In the genomic region with DNA sequence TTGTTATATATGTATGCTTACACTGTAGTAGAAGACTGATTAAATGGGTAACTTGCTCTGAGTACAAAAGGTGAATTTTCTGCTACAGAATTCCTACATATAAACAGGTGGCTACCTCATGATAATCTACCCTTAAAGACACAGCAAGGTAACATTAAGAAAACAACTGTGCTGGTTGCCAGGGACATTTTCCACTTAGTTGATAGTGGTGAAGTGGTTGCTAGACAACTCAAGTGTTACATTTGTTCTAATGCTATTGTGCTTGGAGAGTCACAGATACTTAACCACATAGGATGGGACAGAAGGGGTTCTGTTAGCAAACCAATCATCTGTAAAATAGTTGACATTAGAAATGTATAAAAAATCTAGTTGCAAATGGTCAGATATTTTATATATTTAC, we compare ENCODE assay signal across 14 cellular contexts.
"Had no signal": no experiment of that assay in that cellular context is flagged by ENCODE, and none has a peak within 500 bp of the region (broad histone marks: within the 10 kb centered on the region; RNA-seq: fewer than 3 reads in every experiment).

No MANE protein-coding gene starts in this region.

- H3K36me3 ChIP-seq: heart right ventricle, pancreas had no signal

- H3K27me3 ChIP-seq: body of pancreas, heart right ventricle, pancreas, testis had no signal

- H3K4me3 ChIP-seq: body of pancreas, heart right ventricle, pancreas, testis had no signal

- H3K27ac ChIP-seq: body of pancreas, heart right ventricle, pancreas, testis had no signal

- DNase-seq: activated CD4-positive, alpha-beta T cell treated with anti-CD3 and anti-CD28 coated beads, Interleukin-2, amount 50 U/mL, for 4 hours; activated CD4-positive, CD25-positive, alpha-beta regulatory T cell treated with anti-CD3 and anti-CD28 coated beads, Interleukin-2, amount 50 U/mL, for 72 hours; activated effector memory CD4-positive, alpha-beta T cell treated with anti-CD3 and anti-CD28 coated beads, Interleukin-2, amount 50 U/mL, for 16 hours; activated T-cell treated with anti-CD3 and anti-CD28 coated beads, Interleukin-2, amount 50 U/mL, for 4 hours; amniotic stem cell; body of pancreas; central memory CD4-positive, alpha-beta T cell; cortex of kidney; effector CD8-positive, alpha-beta T cell; heart right ventricle; pancreas; stimulated activated CD4-positive, alpha-beta T cell treated with anti-CD3 and anti-CD28 coated beads, Interleukin-12 subunit alpha, Interleukin-12 subunit beta, amount 100 ng/mL, for 4 hours; stimulated activated naive CD4-positive, alpha-beta T cell treated with Interleukin-2 at 50 U/mL for 16 hours; testis had no signal

- H3K9me3 ChIP-seq: body of pancreas, pancreas, testis had no signal

- H3K4me1 ChIP-seq: body of pancreas, heart right ventricle, pancreas, testis had no signal
